Comparison of ENCODE assay signal across 8 cellular contexts in the genomic region with DNA sequence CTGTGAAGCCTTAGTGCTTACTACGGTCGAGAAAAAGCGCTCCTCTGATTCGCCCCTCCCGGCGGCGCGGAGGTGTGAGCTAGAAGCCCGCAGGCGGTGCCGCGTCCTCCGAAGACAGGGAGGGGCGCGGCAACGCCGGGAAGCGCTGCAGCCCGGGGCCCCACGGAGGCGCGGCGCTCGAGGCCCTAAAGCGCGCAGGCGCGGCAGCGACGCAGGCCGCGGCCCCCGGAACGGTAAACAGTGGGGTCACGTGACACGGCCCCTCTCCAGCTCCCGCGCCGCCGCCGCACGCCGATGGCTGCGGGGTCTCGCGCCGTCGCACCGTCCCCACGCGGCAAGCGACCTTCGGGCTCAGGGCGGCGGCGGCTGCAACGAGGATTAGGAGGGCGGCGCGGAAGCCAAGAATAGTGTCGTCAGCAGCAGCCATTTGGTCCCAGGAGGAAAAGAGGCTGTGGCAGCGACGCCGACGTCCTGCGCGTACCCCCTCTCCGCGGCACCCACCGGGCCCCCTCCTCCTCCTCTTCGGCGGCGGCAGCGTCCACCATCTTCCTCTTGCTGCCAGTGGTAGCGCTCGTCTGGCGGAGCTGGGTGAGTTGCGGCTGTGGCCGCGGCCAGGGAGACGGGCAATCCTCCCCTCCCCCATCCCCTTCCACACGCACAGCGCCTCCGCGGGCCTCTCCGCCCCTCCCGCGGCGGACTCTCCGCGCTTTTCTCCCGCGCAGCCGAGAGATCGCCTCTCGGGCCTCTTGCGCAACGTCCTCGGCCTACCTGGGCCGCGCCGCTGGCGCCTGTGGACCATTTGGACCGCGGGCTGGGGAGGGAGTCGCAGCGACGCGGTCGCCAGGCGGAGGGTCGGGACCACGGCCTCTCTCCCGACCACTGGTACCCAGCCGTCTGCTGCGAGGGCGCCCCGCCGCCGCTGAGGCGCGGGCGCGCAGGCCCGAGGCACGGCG. TPM values are rescaled to one million over a fixed set of nuclear protein-coding genes. Genes with fewer than 3 reads are reported as not detected.
DNase-seq lines count a peak whose midpoint lies in the region; FAIRE-seq and TF ChIP-seq lines count a peak whose summit lies in the region.

A gene with protein sequence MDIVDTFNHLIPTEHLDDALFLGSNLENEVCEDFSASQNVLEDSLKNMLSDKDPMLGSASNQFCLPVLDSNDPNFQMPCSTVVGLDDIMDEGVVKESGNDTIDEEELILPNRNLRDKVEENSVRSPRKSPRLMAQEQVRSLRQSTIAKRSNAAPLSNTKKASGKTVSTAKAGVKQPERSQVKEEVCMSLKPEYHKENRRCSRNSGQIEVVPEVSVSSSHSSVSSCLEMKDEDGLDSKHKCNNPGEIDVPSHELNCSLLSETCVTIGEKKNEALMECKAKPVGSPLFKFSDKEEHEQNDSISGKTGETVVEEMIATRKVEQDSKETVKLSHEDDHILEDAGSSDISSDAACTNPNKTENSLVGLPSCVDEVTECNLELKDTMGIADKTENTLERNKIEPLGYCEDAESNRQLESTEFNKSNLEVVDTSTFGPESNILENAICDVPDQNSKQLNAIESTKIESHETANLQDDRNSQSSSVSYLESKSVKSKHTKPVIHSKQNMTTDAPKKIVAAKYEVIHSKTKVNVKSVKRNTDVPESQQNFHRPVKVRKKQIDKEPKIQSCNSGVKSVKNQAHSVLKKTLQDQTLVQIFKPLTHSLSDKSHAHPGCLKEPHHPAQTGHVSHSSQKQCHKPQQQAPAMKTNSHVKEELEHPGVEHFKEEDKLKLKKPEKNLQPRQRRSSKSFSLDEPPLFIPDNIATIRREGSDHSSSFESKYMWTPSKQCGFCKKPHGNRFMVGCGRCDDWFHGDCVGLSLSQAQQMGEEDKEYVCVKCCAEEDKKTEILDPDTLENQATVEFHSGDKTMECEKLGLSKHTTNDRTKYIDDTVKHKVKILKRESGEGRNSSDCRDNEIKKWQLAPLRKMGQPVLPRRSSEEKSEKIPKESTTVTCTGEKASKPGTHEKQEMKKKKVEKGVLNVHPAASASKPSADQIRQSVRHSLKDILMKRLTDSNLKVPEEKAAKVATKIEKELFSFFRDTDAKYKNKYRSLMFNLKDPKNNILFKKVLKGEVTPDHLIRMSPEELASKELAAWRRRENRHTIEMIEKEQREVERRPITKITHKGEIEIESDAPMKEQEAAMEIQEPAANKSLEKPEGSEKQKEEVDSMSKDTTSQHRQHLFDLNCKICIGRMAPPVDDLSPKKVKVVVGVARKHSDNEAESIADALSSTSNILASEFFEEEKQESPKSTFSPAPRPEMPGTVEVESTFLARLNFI (N-terminal part only) (plus strand): TSS at position 240 of the 953 bp plus-strand sequence. CDS start 10,750 bp downstream, outside the sequence.

- peaks cover 16% of the 10 kb centered on the region; the same call in 1 of the 2 replicates for H3K27me3 Mint-ChIP-seq in HFFc6 (ENCODE audit: insufficient read depth)
- no peaks in the 10 kb centered on the region for H3K27me3 Mint-ChIP-seq in activated naive CD4-positive, alpha-beta T cell treated with anti-CD3 and anti-CD28 coated beads for 36 hours (ENCODE audit: low read depth)

- H3K9me3 Mint-ChIP-seq in HFFc6 = no peaks in the 10 kb centered on the region
- H3K9me3 Mint-ChIP-seq in activated naive CD4-positive, alpha-beta T cell treated with anti-CD3 and anti-CD28 coated beads for 36 hours = no peaks in the 10 kb centered on the region

- peaks cover 47 to 49% of the 10 kb centered on the region in 2 experiments for H3K4me1 ChIP-seq in neutrophil (ENCODE audit: control insufficient read depth in 1 of 2, insufficient read depth in 1 of 2, low read depth in 1 of 2, low read length in 1 of 2)

- H3K4me3 ChIP-seq in GM08714 (ENCODE audit: low read length) (peak within 1 kb of the TSS; percentile 97), NB4 (ENCODE audit: low read depth, low read length) (peak within 1 kb of the TSS; percentile 95), neutrophil (ENCODE audit: low read depth in 1 of 2, low read length in 1 of 2) (peak within 1 kb of the TSS; percentile 84 to 88)

- peak within 1 kb of the TSS; percentile 93 for H3K4me3 Mint-ChIP-seq in HFFc6
- H3K4me3 Mint-ChIP-seq in activated naive CD4-positive, alpha-beta T cell treated with anti-CD3 and anti-CD28 coated beads for 36 hours = peak within 1 kb of the TSS; percentile 95

- peak; percentile 48 for TF ChIP-seq POLR2A in NB4 (IDR thresholded peaks at IDR 0.05; ENCODE audit: extremely low read depth, insufficient read length)

- no peaks in the 10 kb centered on the region for H3K9me3 ChIP-seq in neutrophil

- H3K27ac Mint-ChIP-seq in HFFc6 = peak within 1 kb of the TSS; percentile 86
- peak within 1 kb of the TSS; percentile 92 for H3K27ac Mint-ChIP-seq in activated naive CD4-positive, alpha-beta T cell treated with anti-CD3 and anti-CD28 coated beads for 36 hours

- H3K27ac ChIP-seq in neutrophil = peak within 1 kb of the TSS; percentile 94
- H3K27ac ChIP-seq in substantia nigra (ENCODE audit: low read depth, low read length, poor library complexity, severe bottlenecking) = peak within 1 kb of the TSS; percentile 95

- intact Hi-C loops in activated naive CD4-positive, alpha-beta T cell treated with anti-CD3 and anti-CD28 coated beads for 36 hours (cut with micrococcal nuclease) = loop anchor here (1.0 to 2.0 kb wide), 5 partner anchors 8 to 64 kb away; a partner anchor contains a TSS

- CTCF ChIA-PET in activated naive CD4-positive, alpha-beta T cell treated with anti-CD3 and anti-CD28 coated beads for 36 hours (lab: Charles Lee) = interaction anchor here (0.5 to 1.8 kb wide), 8 partner anchors 9 to 91 kb away, joined by 3 to 15 read pairs (median 4); no protein-coding TSS in a partner anchor

- peaks cover 44% of the 10 kb centered on the region for H3K4me1 Mint-ChIP-seq in HFFc6 (ENCODE audit: low read depth)
- peaks cover 37% of the 10 kb centered on the region for H3K4me1 Mint-ChIP-seq in activated naive CD4-positive, alpha-beta T cell treated with anti-CD3 and anti-CD28 coated beads for 36 hours (ENCODE audit: low read depth)

- no peaks in the 10 kb centered on the region for H3K36me3 ChIP-seq in neutrophil

- no peaks in the 10 kb centered on the region for H3K36me3 Mint-ChIP-seq in HFFc6 (ENCODE audit: low read depth)
- peaks cover 3% of the 10 kb centered on the region for H3K36me3 Mint-ChIP-seq in activated naive CD4-positive, alpha-beta T cell treated with anti-CD3 and anti-CD28 coated beads for 36 hours (ENCODE audit: low read depth)

- no peaks in the 10 kb centered on the region for H3K27me3 ChIP-seq in neutrophil

- DNase-seq in HFFc6 (peak; percentile 73), NB4 (ENCODE audit: low read depth) (peak; percentile 94), SK-N-DZ (ENCODE audit: low spot score) (peak; percentile 95), frontal cortex (ENCODE audit: low spot score in 2 of 2) (peak; percentile 88 to 89), substantia nigra (lab: John Stamatoyannopoulos, UW) (peak; percentile 54 to 98 (median 89))
- peak; percentile 90 for DNase-seq in activated naive CD4-positive, alpha-beta T cell treated with anti-CD3 and anti-CD28 coated beads for 36 hours

- no peak for FAIRE-seq in frontal cortex (lab: Jason Lieb, UNC)

- no peak; the same call in 1 of the 2 replicates for TF ChIP-seq CTCF in HFFc6 (IDR thresholded peaks at IDR 0.05)
- TF ChIP-seq CTCF in NB4 (IDR thresholded peaks at IDR 0.05; ENCODE audit: low read depth, low read length) = no peak
- peak; percentile 20 for TF ChIP-seq CTCF in neutrophil (IDR thresholded peaks at IDR 0.05)

RNA-seq across cellular contexts. Expression of the gene that starts here (rescaled TPM):
- 10 to 100 TPM; 22.4 to 27.8 (median 26.2) TPM for total RNA-seq in HFFc6 (2021; fragmentation: NEBNext Ultra II Directional; extraction: Animal tissue kit (Norgen Biotek cat#: 25700))
- polyA plus RNA-seq in SK-N-DZ (2014; cell fraction: cytosol; rRNA removed) = 9.2 and 9.7 TPM in 2 replicates
- 64.6 and 75.4 TPM in 2 replicates for polyA plus RNA-seq in SK-N-DZ (2014; cell fraction: nucleus; rRNA removed)
- total RNA-seq in activated naive CD4-positive, alpha-beta T cell treated with anti-CD3 and anti-CD28 coated beads for 36 hours = 10 to 100 TPM; 45.8 to 47.6 TPM
- 99.1 TPM for total RNA-seq in frontal cortex

Comparison
In these comparisons a context has a peak if more than half of its experiments do, and no peak if none do; other contexts are left out.
1. Peak in every context shown above with its lines: DNase-seq, H3K4me3 ChIP-seq and H3K27ac ChIP-seq.